15 cellular contexts compared by ENCODE assay signal in genomic region chr7:149871576-149871975, GRCh38. TPM values are rescaled to one million over a fixed set of nuclear protein-coding genes. Genes with fewer than 3 reads are reported as not detected.
A peak's percentile ranks its signal among the peaks of the same experiment; 100 is the strongest.
DNase-seq lines count a peak whose midpoint lies in the region; ATAC-seq lines count a peak whose summit lies in the region.
"Had no signal": no experiment of that assay in that cellular context is flagged by ENCODE, and none has a peak within 500 bp of the region (broad histone marks: within the 10 kb centered on the region; RNA-seq: fewer than 3 reads in every experiment).

No MANE protein-coding gene starts in this region.

- H3K9me3 Mint-ChIP-seq in T-cell = no peaks in the 10 kb centered on the region
- no peaks in the 10 kb centered on the region for H3K9me3 Mint-ChIP-seq in stimulated activated naive B cell treated with anti-CD40 and anti-IgM and Interleukin-4, amounts not matched to agents 10 μg/mL and 1 μg/mL and 100 μg/mL, for 72 hours

- peak overlapping the region; percentile 43 to 86 (median 81) for H3K4me3 Mint-ChIP-seq in T-cell
- peak overlapping the region in 1 of 2 donors; percentile 22 for H3K4me3 Mint-ChIP-seq in stimulated activated naive B cell treated with anti-CD40 and anti-IgM and Interleukin-4, amounts not matched to agents 10 μg/mL and 1 μg/mL and 100 μg/mL, for 72 hours

- H3K36me3 ChIP-seq in effector memory CD4-positive, alpha-beta T cell (ENCODE audit: control insufficient read depth, insufficient read depth, low read length) = no peaks in the 10 kb centered on the region
- no peaks in the 10 kb centered on the region for H3K36me3 ChIP-seq in aorta (ENCODE audit: control insufficient read depth in 1 of 2, insufficient read depth in 2 of 2, low read length in 1 of 2)
- H3K36me3 ChIP-seq: left lung, ovary had no signal

- 97 to 100% methylated on average over 1 of the region's 1 CpG for WGBS in aorta, 2 donors

- CTCF ChIA-PET in T-cell (lab: Charles Lee) = interaction anchor here in 1 of 2 donors (1.0 to 1.2 kb wide), 2 partner anchors 17 to 32 kb away, joined by 4 to 5 read pairs; no protein-coding TSS in a partner anchor

- POLR2A ChIA-PET in T-cell (lab: Charles Lee) = interaction anchor here in 1 of 2 donors (0.6 to 0.7 kb wide), 2 partner anchors 631 to 1420 kb away, joined by 3 to 10 read pairs; no protein-coding TSS in a partner anchor

- no peaks in the 10 kb centered on the region for H3K27me3 Mint-ChIP-seq in T-cell
- H3K27me3 Mint-ChIP-seq in stimulated activated naive B cell treated with anti-CD40 and anti-IgM and Interleukin-4, amounts not matched to agents 10 μg/mL and 1 μg/mL and 100 μg/mL, for 72 hours = no peaks in the 10 kb centered on the region

- H3K9me3 ChIP-seq in effector memory CD4-positive, alpha-beta T cell (ENCODE audit: control insufficient read depth, low read length) = no peaks in the 10 kb centered on the region
- H3K9me3 ChIP-seq in aorta (ENCODE audit: control insufficient read depth, low read length) = no peaks in the 10 kb centered on the region
- H3K9me3 ChIP-seq: left lung, ovary had no signal

- H3K27ac Mint-ChIP-seq in T-cell = peak overlapping the region; percentile 99
- no peak overlapping the region for H3K27ac Mint-ChIP-seq in stimulated activated naive B cell treated with anti-CD40 and anti-IgM and Interleukin-4, amounts not matched to agents 10 μg/mL and 1 μg/mL and 100 μg/mL, for 72 hours

- DNase-seq in activated CD8-positive, alpha-beta memory T cell treated with anti-CD3 and anti-CD28 coated beads, Interleukin-2, amount 50 U/mL, for 48 hours = peak; percentile 51
- no peak for DNase-seq in activated CD8-positive, alpha-beta memory T cell treated with anti-CD3 and anti-CD28 coated beads, Interleukin-2, amount 50 U/mL, for 4 hours
- DNase-seq in T-cell (no peak), aorta (no peak)
- DNase-seq in effector memory CD4-positive, alpha-beta T cell = no peak
- DNase-seq in stimulated activated naive B cell treated with anti-CD40 and anti-IgM and Interleukin-4, amounts not matched to agents 10 μg/mL and 1 μg/mL and 100 μg/mL, for 72 hours = no peak
- DNase-seq: central memory CD4-positive, alpha-beta T cell; left lung; NCI-H1092 treated with DMSO at 0.1 percent for 48 hours; NCI-H524 treated with DMSO at 0.1 percent for 48 hours; ovary; Right ventricle myocardium superior had no signal

- intact Hi-C loops in aorta (cut with DNase I) = loop anchor here (10.0 kb wide), 2 partner anchors 247 to 533 kb away; a partner anchor contains a TSS

- H3K4me1 Mint-ChIP-seq in T-cell = peaks cover 85 to 88% (median 86%) of the 10 kb centered on the region in 3 donors
- peaks cover 32 to 73% of the 10 kb centered on the region in 2 donors for H3K4me1 Mint-ChIP-seq in stimulated activated naive B cell treated with anti-CD40 and anti-IgM and Interleukin-4, amounts not matched to agents 10 μg/mL and 1 μg/mL and 100 μg/mL, for 72 hours

- no peaks in the 10 kb centered on the region for H3K27me3 ChIP-seq in effector memory CD4-positive, alpha-beta T cell (replicated peaks; ENCODE audit: control insufficient read depth, insufficient read depth, low read length, poor library complexity, severe bottlenecking)
- H3K27me3 ChIP-seq in aorta (ENCODE audit: control insufficient read depth in 1 of 2, insufficient read depth in 2 of 2, low read length in 1 of 2) = no peaks in the 10 kb centered on the region
- H3K27me3 ChIP-seq: ovary had no signal

- peaks cover 76% of the 10 kb centered on the region for H3K4me1 ChIP-seq in effector memory CD4-positive, alpha-beta T cell (ENCODE audit: control insufficient read depth, insufficient read depth, low read length, poor library complexity, severe bottlenecking)
- no peaks in the 10 kb centered on the region for H3K4me1 ChIP-seq in aorta (ENCODE audit: control insufficient read depth in 1 of 2, insufficient read depth in 2 of 2, low read length in 2 of 2)

- H3K36me3 Mint-ChIP-seq in T-cell = no peaks in the 10 kb centered on the region
- H3K36me3 Mint-ChIP-seq in stimulated activated naive B cell treated with anti-CD40 and anti-IgM and Interleukin-4, amounts not matched to agents 10 μg/mL and 1 μg/mL and 100 μg/mL, for 72 hours = peaks cover 4 to 7% of the 10 kb centered on the region in 2 donors

- ATAC-seq in T-cell (replicated peaks in 1 of 4) (no peak), GM21515 (IDR thresholded peaks at IDR 0.05; ENCODE audit: unreplicated experiment) (no peak), HG02938 (IDR thresholded peaks at IDR 0.05; ENCODE audit: unreplicated experiment) (no peak), aorta (ENCODE audit: low FRiP score) (no peak)
- peak; percentile 2 to 6 for ATAC-seq in stimulated activated naive B cell treated with anti-CD40 and anti-IgM and Interleukin-4, amounts not matched to agents 10 μg/mL and 1 μg/mL and 100 μg/mL, for 72 hours (replicated peaks)
- ATAC-seq: left lung had no signal

- no peak overlapping the region for H3K4me3 ChIP-seq in effector memory CD4-positive, alpha-beta T cell (ENCODE audit: insufficient read depth, low read depth, low read length, poor library complexity, severe bottlenecking)
- H3K4me3 ChIP-seq in aorta (ENCODE audit: low read length in 2 of 2) = no peak overlapping the region
- H3K4me3 ChIP-seq: left lung, ovary had no signal

- peak overlapping the region; percentile 77 for H3K27ac ChIP-seq in effector memory CD4-positive, alpha-beta T cell (ENCODE audit: insufficient read depth, low read length, poor library complexity, severe bottlenecking)
- no peak overlapping the region for H3K27ac ChIP-seq in aorta (ENCODE audit: low read depth in 1 of 2, low read length in 2 of 2)
- H3K27ac ChIP-seq: epithelial cell of prostate, left lung had no signal

RNA-seq across cellular contexts. Expression of gene ATP6V0E2, which starts 2.2 kb away (rescaled TPM):
- total RNA-seq in T-cell (10 to 100 TPM; 48.5 to 79.4 (median 63.9) TPM), aorta (10 to 100 TPM; 12.2 to 19.9 TPM)
- polyA plus RNA-seq in aorta = 10 to 100 TPM; 16.0 to 24.3 TPM

RNA-seq across cellular contexts. Expression of gene ZNF862, which starts 33.4 kb away (rescaled TPM):
- total RNA-seq in T-cell (10 to 100 TPM; 49.3 to 72.0 (median 63.8) TPM), aorta (10 to 100 TPM; 15.8 to 30.1 TPM)
- polyA plus RNA-seq in aorta = 1 to 10 TPM; 2.9 to 8.0 TPM

Comparison
In these comparisons a context has a peak if more than half of its experiments do, and no peak if none do; other contexts are left out.
1. ATAC-seq: peak in stimulated activated naive B cell treated with anti-CD40 and anti-IgM and Interleukin-4, amounts not matched to agents 10 μg/mL and 1 μg/mL and 100 μg/mL, for 72 hours (2 of 2); none in T-cell (0 of 4), GM21515 (single experiment), HG02938 (single experiment) and aorta (single experiment).